Comparison of ENCODE assay signal across 17 cellular contexts in genomic region chr2:235575431-235575830, GRCh38.
A peak's percentile ranks its signal among the peaks of the same experiment; 100 is the strongest.
DNase-seq lines count a peak whose midpoint lies in the region; ATAC-seq and TF ChIP-seq lines count a peak whose summit lies in the region.
"Had no signal": no experiment of that assay in that cellular context is flagged by ENCODE, and none has a peak within 500 bp of the region (broad histone marks: within the 10 kb centered on the region; RNA-seq: fewer than 3 reads in every experiment).

No MANE protein-coding gene starts in this region.

- ATAC-seq in WTC11 = no peak
- ATAC-seq in GM19035 (IDR thresholded peaks at IDR 0.05; ENCODE audit: unreplicated experiment) = no peak

- peak overlapping the region; percentile 90 for H3K27ac ChIP-seq in substantia nigra (ENCODE audit: low read depth, low read length, poor library complexity, severe bottlenecking)
- H3K27ac ChIP-seq: BLaER1 had no signal

- H3K27ac Mint-ChIP-seq in WTC11 (peak overlapping the region; percentile 32; the same call in 1 of the 2 replicates), chondrocyte (ENCODE audit: unreplicated experiment) (no peak overlapping the region)
- H3K27ac Mint-ChIP-seq: CD14-positive monocyte; CD4-positive, alpha-beta memory T cell had no signal

- CTCF ChIA-PET in WTC11 (lab: Charles Lee) = interaction anchor here (1.2 kb wide), 1 partner anchor 171 kb away, joined by 3 read pairs; no protein-coding TSS in a partner anchor

- POLR2A ChIA-PET in WTC11 (lab: Charles Lee) = no interaction called here

- DNase-seq in H7 (peak; percentile 29), WTC11 (ENCODE audit: low spot score) (no peak), islet precursor cell (peak; percentile 80), substantia nigra (lab: John Stamatoyannopoulos, UW) (no peak), putamen (ENCODE audit: low spot score) (no peak), chondrocyte (ENCODE audit: low spot score) (no peak), NCI-H1694 treated with DMSO at 0.1 percent for 48 hours (lab: John Stamatoyannopoulos, UW) (no peak)
- DNase-seq: 8988T; CD4-positive, alpha-beta memory T cell; DMS153; DMS79; GDM1; GOT3 had no signal

- H3K4me3 ChIP-seq in H7 (ENCODE audit: insufficient read depth, low read depth, low read length) = no peak overlapping the region
- H3K4me3 ChIP-seq: BLaER1, HAP-1 had no signal

- TF ChIP-seq CTCF in WTC11 (IDR thresholded peaks at IDR 0.05) (no peak), chondrocyte (IDR thresholded peaks at IDR 0.05) (no peak)

- H3K4me3 Mint-ChIP-seq in WTC11 (no peak overlapping the region), chondrocyte (ENCODE audit: unreplicated experiment) (no peak overlapping the region)
- H3K4me3 Mint-ChIP-seq: CD14-positive monocyte; CD4-positive, alpha-beta memory T cell had no signal

- peaks cover 83% of the 10 kb centered on the region for H3K4me1 Mint-ChIP-seq in WTC11
- H3K4me1 Mint-ChIP-seq in chondrocyte (ENCODE audit: low read depth) = peaks cover 21% of the 10 kb centered on the region
- H3K4me1 Mint-ChIP-seq: CD14-positive monocyte; CD4-positive, alpha-beta memory T cell had no signal

- H3K27me3 Mint-ChIP-seq in WTC11 (ENCODE audit: low read depth) (no peaks in the 10 kb centered on the region), chondrocyte (ENCODE audit: low read depth) (no peaks in the 10 kb centered on the region)

- H3K9me3 Mint-ChIP-seq in WTC11 (peaks cover 4% of the 10 kb centered on the region), chondrocyte (ENCODE audit: low read depth) (no peaks in the 10 kb centered on the region)

- peaks cover 3% of the 10 kb centered on the region; the same call in 1 of the 2 replicates for H3K36me3 Mint-ChIP-seq in WTC11
- H3K36me3 Mint-ChIP-seq in chondrocyte (ENCODE audit: low read depth) = no peaks in the 10 kb centered on the region
- H3K36me3 Mint-ChIP-seq: CD14-positive monocyte; CD4-positive, alpha-beta memory T cell had no signal

- no peaks in the 10 kb centered on the region for H3K27me3 ChIP-seq in H7 (ENCODE audit: control insufficient read depth, insufficient read depth, low read length)
- H3K27me3 ChIP-seq: BLaER1 had no signal

- H3K36me3 ChIP-seq in H7 (replicated peaks; ENCODE audit: control insufficient read depth, insufficient read depth, low read length) = no peaks in the 10 kb centered on the region
- H3K36me3 ChIP-seq: HAP-1 had no signal

TF ChIP-seq in WTC11, 78 proteins besides CTCF, POLR2A, EP300 and RAD21:
- TF ChIP-seq CREM (CRISPR knock-in tag; IDR thresholded peaks at IDR 0.05) (no peak), EMX1 (CRISPR knock-in tag; IDR thresholded peaks at IDR 0.05) (no peak), ZNF423 (CRISPR knock-in tag; IDR thresholded peaks at IDR 0.05) (no peak), MXD4 (CRISPR knock-in tag; IDR thresholded peaks at IDR 0.05; ENCODE audit: borderline replicate concordance) (no peak), SMAD4 (CRISPR knock-in tag; IDR thresholded peaks at IDR 0.05) (no peak), ATF1 (CRISPR knock-in tag; IDR thresholded peaks at IDR 0.05) (no peak), ZMAT4 (CRISPR knock-in tag; IDR thresholded peaks at IDR 0.05) (no peak), USF2 (CRISPR knock-in tag; IDR thresholded peaks at IDR 0.05) (no peak), JAZF1 (CRISPR knock-in tag; IDR thresholded peaks at IDR 0.05) (no peak), ETV6 (CRISPR knock-in tag; IDR thresholded peaks at IDR 0.05) (no peak), FOXP4 (CRISPR knock-in tag; IDR thresholded peaks at IDR 0.05) (no peak), KAT7 (CRISPR knock-in tag; IDR thresholded peaks at IDR 0.05; ENCODE audit: borderline replicate concordance) (no peak)
- TF ChIP-seq, protein P1, sequence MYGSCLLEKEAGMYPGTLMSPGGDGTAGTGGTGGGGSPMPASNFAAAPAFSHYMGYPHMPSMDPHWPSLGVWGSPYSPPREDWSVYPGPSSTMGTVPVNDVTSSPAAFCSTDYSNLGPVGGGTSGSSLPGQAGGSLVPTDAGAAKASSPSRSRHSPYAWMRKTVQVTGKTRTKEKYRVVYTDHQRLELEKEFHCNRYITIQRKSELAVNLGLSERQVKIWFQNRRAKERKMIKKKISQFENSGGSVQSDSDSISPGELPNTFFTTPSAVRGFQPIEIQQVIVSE (CRISPR knock-in tag; IDR thresholded peaks at IDR 0.05; ENCODE audit: borderline replicate concordance) = no peak
- TF ChIP-seq, protein P2, sequence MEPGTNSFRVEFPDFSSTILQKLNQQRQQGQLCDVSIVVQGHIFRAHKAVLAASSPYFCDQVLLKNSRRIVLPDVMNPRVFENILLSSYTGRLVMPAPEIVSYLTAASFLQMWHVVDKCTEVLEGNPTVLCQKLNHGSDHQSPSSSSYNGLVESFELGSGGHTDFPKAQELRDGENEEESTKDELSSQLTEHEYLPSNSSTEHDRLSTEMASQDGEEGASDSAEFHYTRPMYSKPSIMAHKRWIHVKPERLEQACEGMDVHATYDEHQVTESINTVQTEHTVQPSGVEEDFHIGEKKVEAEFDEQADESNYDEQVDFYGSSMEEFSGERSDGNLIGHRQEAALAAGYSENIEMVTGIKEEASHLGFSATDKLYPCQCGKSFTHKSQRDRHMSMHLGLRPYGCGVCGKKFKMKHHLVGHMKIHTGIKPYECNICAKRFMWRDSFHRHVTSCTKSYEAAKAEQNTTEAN (CRISPR knock-in tag; IDR thresholded peaks at IDR 0.05) = no peak

Comparison
In these comparisons a context has a peak if more than half of its experiments do, and no peak if none do; other contexts are left out.
1. DNase-seq: peak in H7 (single experiment) and islet precursor cell (single experiment); none in WTC11 (single experiment), substantia nigra (0 of 49), putamen (single experiment), chondrocyte (single experiment) and NCI-H1694 treated with DMSO at 0.1 percent for 48 hours (single experiment).